17 cellular contexts compared by ENCODE assay signal in the genomic region with DNA sequence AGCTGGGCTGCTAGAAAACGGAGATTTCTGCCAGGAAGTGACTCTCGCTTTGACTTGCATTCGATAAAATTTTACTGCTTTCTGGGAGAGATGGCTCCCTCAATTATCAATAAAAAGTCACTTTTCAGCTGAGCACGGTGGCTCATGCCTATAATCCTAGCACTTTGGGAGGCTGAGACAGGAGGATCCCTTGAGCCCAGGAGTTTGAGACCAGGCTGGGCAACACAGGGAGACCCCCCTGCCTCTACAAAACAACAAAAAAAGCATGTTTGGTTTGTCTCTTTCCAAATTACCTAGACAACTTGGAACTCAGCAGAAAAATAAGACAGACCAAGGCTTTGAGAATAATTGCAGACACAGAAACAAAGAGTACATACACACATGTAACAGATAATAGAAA.
"Had no signal": no experiment of that assay in that cellular context is flagged by ENCODE, and none has a peak within 500 bp of the region (broad histone marks: within the 10 kb centered on the region; RNA-seq: fewer than 3 reads in every experiment).

No MANE protein-coding gene starts in this region.

- H3K27ac ChIP-seq: colonic mucosa, hepatocyte, neural progenitor cell, ovary, right atrium auricular region, suprapubic skin, thyroid gland had no signal

- H3K27me3 ChIP-seq: colonic mucosa, hepatocyte, neural progenitor cell, ovary, right atrium auricular region, suprapubic skin, thyroid gland had no signal

- H3K36me3 ChIP-seq: neural progenitor cell, ovary, thyroid gland had no signal

- H2AFZ ChIP-seq: hepatocyte, neural progenitor cell had no signal

- H3K4me1 ChIP-seq: colonic mucosa, right atrium auricular region, suprapubic skin had no signal

- FAIRE-seq: small intestine, urothelium cell line had no signal

- H3K79me2 ChIP-seq: hepatocyte had no signal

- H3K4me3 ChIP-seq: colonic mucosa, hepatocyte, neural progenitor cell, ovary, right atrium auricular region, suprapubic skin, thyroid gland had no signal

- H3K9me3 ChIP-seq: colonic mucosa, ovary, right atrium auricular region, suprapubic skin, thyroid gland had no signal

- DNase-seq: colonic mucosa; dermis blood vessel endothelial cell; foreskin melanocyte; head of caudate nucleus; islet precursor cell; mammary epithelial cell; nucleus accumbens; ovary; small intestine; stimulated activated CD4-positive, alpha-beta T cell treated with anti-CD3 and anti-CD28 coated beads, Interleukin-12 subunit alpha, Interleukin-12 subunit beta, amount 100 ng/mL, for 4 hours; stimulated activated naive CD8-positive, alpha-beta T cell treated with anti-CD3 and anti-CD28 coated beads, Interleukin-15, Interleukin-2, amounts not matched to agents 100 U/mL and 50 U/mL, for 24 hours; thyroid gland had no signal

- H3K9ac ChIP-seq: neural progenitor cell had no signal

- H3K4me2 ChIP-seq: hepatocyte had no signal
